ENCODE assay signal across 14 cellular contexts in the genomic region with DNA sequence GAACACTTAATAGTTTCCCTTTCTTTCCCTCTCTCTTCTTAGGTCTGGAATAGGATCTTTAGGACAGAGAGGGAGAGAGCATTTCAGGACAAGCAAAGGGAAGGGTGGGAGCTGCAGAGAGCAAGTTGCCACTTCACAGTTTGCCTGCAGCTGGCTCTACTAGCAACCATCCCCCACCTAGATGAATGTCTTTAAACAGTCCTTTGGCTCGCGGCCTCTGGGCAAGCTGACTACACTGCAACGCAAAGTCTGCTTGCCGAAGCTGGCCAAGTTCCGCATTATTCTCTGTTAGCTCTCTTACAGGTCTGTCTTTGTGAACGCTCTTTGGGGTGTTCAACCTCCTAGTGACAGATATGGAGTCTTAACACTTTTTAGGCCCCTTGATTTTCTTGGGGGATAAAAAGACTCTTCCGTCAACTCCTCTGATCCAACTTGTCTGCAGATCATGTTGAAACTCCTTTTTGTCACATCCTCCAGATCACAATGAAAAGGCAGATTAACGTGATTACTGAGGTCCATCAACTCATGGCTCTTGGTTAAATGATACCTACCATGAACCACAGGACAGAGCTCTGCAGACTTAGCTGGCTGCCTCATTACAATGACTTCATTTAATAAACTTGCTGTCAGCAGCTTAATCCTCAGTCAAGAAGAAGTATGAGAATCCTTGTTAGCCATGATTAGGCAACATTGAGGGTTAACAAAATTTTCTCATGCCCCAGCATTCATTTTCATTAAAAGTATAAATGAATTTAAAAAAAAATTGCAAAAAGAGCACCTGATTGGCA.
DNase-seq lines count a peak whose midpoint lies in the region; ATAC-seq, FAIRE-seq and TF ChIP-seq lines count a peak whose summit lies in the region.
"Had no signal": no experiment of that assay in that cellular context is flagged by ENCODE, and none has a peak within 500 bp of the region (broad histone marks: within the 10 kb centered on the region; RNA-seq: fewer than 3 reads in every experiment).

No MANE protein-coding gene starts in this region.

- peak; percentile 60 for ATAC-seq in Right ventricle myocardium inferior
- no peak for ATAC-seq in omental fat pad (ENCODE audit: low FRiP score)

- H3K9me3 Mint-ChIP-seq in endodermal cell: no peaks in the 10 kb centered on the region
- H3K9me3 Mint-ChIP-seq: dendritic cell treated with granulocyte-macrophage colony-stimulating factor and Interleukin-4, amounts not matched to agents 40 ng/mL and 50 ng/mL, for 4 days had no signal

- H2AFZ ChIP-seq in keratinocyte (ENCODE audit: control insufficient read depth, low read length): peak overlapping the region; percentile 25

- H3K9ac ChIP-seq in endodermal cell (ENCODE audit: extremely low read depth, low read length, poor library complexity, severe bottlenecking) (no peak overlapping the region), keratinocyte (ENCODE audit: control insufficient read depth, extremely low read depth, insufficient read depth, low read length) (no peak overlapping the region)

- H3K4me1 ChIP-seq in endodermal cell (ENCODE audit: control insufficient read depth, insufficient read depth, low read length): peaks cover 5% of the 10 kb centered on the region
- H3K4me1 ChIP-seq in keratinocyte (ENCODE audit: control insufficient read depth, extremely low read depth, insufficient read depth, low read length): peaks cover 39% of the 10 kb centered on the region
- peaks cover 40% of the 10 kb centered on the region for H3K4me1 ChIP-seq in vagina

- dilution Hi-C loops in keratinocyte (cut with MboI; ENCODE audit: extremely low pct_ligation_motif_present, low sequenced_read_pairs): no loop called here

- peaks cover 30% of the 10 kb centered on the region for H3K4me1 Mint-ChIP-seq in endodermal cell

- H3K9me3 ChIP-seq in endodermal cell (ENCODE audit: control insufficient read depth, low read length) (no peaks in the 10 kb centered on the region), keratinocyte (ENCODE audit: control insufficient read depth, low read depth, low read length) (no peaks in the 10 kb centered on the region), vagina (no peaks in the 10 kb centered on the region)

- peak; percentile 95 for FAIRE-seq in keratinocyte (lab: Jason Lieb, UNC)
- FAIRE-seq in D721Med (lab: Jason Lieb, UNC): no peak
- FAIRE-seq: A204.1 had no signal

- no peak for TF ChIP-seq POLR2A in vagina (IDR thresholded peaks at IDR 0.05)

- no peaks in the 10 kb centered on the region for H3K79me2 ChIP-seq in keratinocyte (ENCODE audit: control insufficient read depth, insufficient read depth, low read length)

- no peak overlapping the region for H3K4me3 Mint-ChIP-seq in endodermal cell
- H3K4me3 Mint-ChIP-seq: dendritic cell treated with granulocyte-macrophage colony-stimulating factor and Interleukin-4, amounts not matched to agents 40 ng/mL and 50 ng/mL, for 4 days had no signal

- H3K4me2 ChIP-seq in keratinocyte (ENCODE audit: control insufficient read depth, extremely low read depth, insufficient read depth, low read depth, low read length): peak overlapping the region; percentile 57

- H3K4me3 ChIP-seq in endodermal cell (ENCODE audit: low read length): no peak overlapping the region
- no peak overlapping the region for H3K4me3 ChIP-seq in keratinocyte (ENCODE audit: control insufficient read depth in 2 of 3, extremely low read depth in 1 of 3, insufficient read depth in 2 of 3, low read depth in 1 of 3, low read length in 3 of 3)
- H3K4me3 ChIP-seq in vagina: no peak overlapping the region
- H3K4me3 ChIP-seq: SK-N-MC had no signal

- intact Hi-C loops in Right ventricle myocardium inferior (cut with DNase I): no loop called here
- intact Hi-C loops in cardiac septum (cut with DNase I): no loop called here
- intact Hi-C loops in vagina (cut with DNase I): no loop called here

- H3K27ac Mint-ChIP-seq in endodermal cell: no peak overlapping the region
- H3K27ac Mint-ChIP-seq: dendritic cell treated with granulocyte-macrophage colony-stimulating factor and Interleukin-4, amounts not matched to agents 40 ng/mL and 50 ng/mL, for 4 days had no signal

- H3K27ac ChIP-seq in endodermal cell (ENCODE audit: low read depth, low read length) (no peak overlapping the region), keratinocyte (ENCODE audit: control insufficient read depth, insufficient read depth, low read length) (peak overlapping the region; percentile 11), vagina (peak overlapping the region; percentile 39)
- H3K27ac ChIP-seq: SK-N-MC had no signal

- H3K27me3 ChIP-seq in endodermal cell (ENCODE audit: control insufficient read depth, insufficient read depth, low read length, poor library complexity, severe bottlenecking) (no peaks in the 10 kb centered on the region), keratinocyte (ENCODE audit: control insufficient read depth, extremely low read depth, insufficient read depth, low read length) (no peaks in the 10 kb centered on the region), vagina (no peaks in the 10 kb centered on the region)

- TF ChIP-seq CTCF in endodermal cell (conservative IDR thresholded peaks at IDR 0.05) (no peak), keratinocyte (optimal IDR thresholded peaks at IDR 0.05 in 1 of 3, IDR thresholded peaks at IDR 0.05 in 1 of 3, conservative IDR thresholded peaks at IDR 0.05 in 1 of 3; ENCODE audit: extremely low read depth in 1 of 3, insufficient read depth in 2 of 3, low read length in 3 of 3) (no peak), vagina (IDR thresholded peaks at IDR 0.05) (no peak), omental fat pad (IDR thresholded peaks at IDR 0.05) (no peak), D721Med (IDR thresholded peaks at IDR 0.05; ENCODE audit: insufficient read depth, missing control alignments) (no peak)

- peaks cover 8% of the 10 kb centered on the region for H3K27me3 Mint-ChIP-seq in endodermal cell (ENCODE audit: insufficient read depth)

- H3K36me3 ChIP-seq in endodermal cell (ENCODE audit: control insufficient read depth, insufficient read depth, low read length) (no peaks in the 10 kb centered on the region), keratinocyte (ENCODE audit: control insufficient read depth in 2 of 2, extremely low read depth in 1 of 2, insufficient read depth in 2 of 2, low read length in 2 of 2) (no peaks in the 10 kb centered on the region), vagina (no peaks in the 10 kb centered on the region)

- 67 to 70% methylated on average over 8 of the region's 8 CpGs for WGBS in endodermal cell (ENCODE audit: insufficient coverage in 1 of 2, insufficient read length in 1 of 2), 2 experiments

- H4K20me1 ChIP-seq in keratinocyte (ENCODE audit: control insufficient read depth, extremely low read depth, insufficient read depth, low read length): no peaks in the 10 kb centered on the region

- DNase-seq in Right ventricle myocardium inferior (ENCODE audit: missing footprints): peak; percentile 66
- no peak for DNase-seq in cardiac septum (ENCODE audit: low spot score)
- DNase-seq in endodermal cell: peak; percentile 70
- DNase-seq in keratinocyte (ENCODE audit: low read depth, low spot score): no peak
- peak in 1 of 2 donors; percentile 64 for DNase-seq in vagina (ENCODE audit: extremely low spot score in 2 of 2)
- DNase-seq in NCI-H345 (lab: John Stamatoyannopoulos, UW): no peak
- no peak for DNase-seq in omental fat pad (ENCODE audit: low spot score)
- no peak for DNase-seq in D721Med (ENCODE audit: insufficient read length, low spot score)
- DNase-seq: NCI-H1105 treated with DMSO at 0.1 percent for 48 hours, NCI-H524 treated with DMSO at 0.1 percent for 48 hours, trophoblast cell had no signal

- H3K9me1 ChIP-seq in keratinocyte (ENCODE audit: control insufficient read depth, extremely low read depth, insufficient read depth, low read length): no peaks in the 10 kb centered on the region

- H3K36me3 Mint-ChIP-seq in endodermal cell (ENCODE audit: low read depth): no peaks in the 10 kb centered on the region

Comparison
In these comparisons a context has a peak if more than half of its experiments do, and no peak if none do; other contexts are left out.
1. DNase-seq: peak in Right ventricle myocardium inferior (single experiment) and endodermal cell (single experiment); none in cardiac septum (single experiment), keratinocyte (single experiment), NCI-H345 (single experiment), omental fat pad (single experiment) and D721Med (single experiment).